Comparison of ENCODE assay signal across 29 cellular contexts in the genomic region with DNA sequence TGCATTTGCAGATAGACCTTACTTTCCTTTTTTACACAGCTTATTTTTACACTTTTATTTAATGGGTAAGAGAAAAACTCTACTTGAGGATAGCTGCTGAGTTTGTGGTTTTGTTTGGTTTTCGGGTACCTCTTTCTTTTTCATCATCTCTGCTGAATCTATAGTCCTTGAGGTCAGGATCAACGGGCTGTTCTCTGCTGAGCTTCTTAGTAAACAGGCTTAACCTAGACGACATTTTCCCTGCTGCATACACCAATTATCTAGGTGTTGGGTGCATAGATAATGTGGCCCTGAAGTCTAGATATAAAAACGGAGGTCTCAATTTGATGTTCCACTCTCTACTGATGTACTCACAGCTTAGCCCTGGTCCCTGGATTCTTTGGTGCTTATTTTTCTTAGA.
"Had no signal": no experiment of that assay in that cellular context is flagged by ENCODE, and none has a peak within 500 bp of the region (broad histone marks: within the 10 kb centered on the region; RNA-seq: fewer than 3 reads in every experiment).

No MANE protein-coding gene starts in this region.

- FAIRE-seq: endometrium, endothelial cell of umbilical vein had no signal

- H3K36me3 ChIP-seq: ascending aorta, breast epithelium, cardiac muscle cell, colonic mucosa, esophagus squamous epithelium, gastroesophageal sphincter, heart right ventricle had no signal

- H3K27ac ChIP-seq: ascending aorta, breast epithelium, cardiac muscle cell, colonic mucosa, epithelial cell of prostate, esophagus squamous epithelium, gastroesophageal sphincter, heart right ventricle had no signal

- H3K4me3 ChIP-seq: ascending aorta, breast epithelium, cardiac muscle cell, colonic mucosa, esophagus squamous epithelium, gastroesophageal sphincter, heart right ventricle had no signal

- ATAC-seq: activated CD4-positive, alpha-beta T cell treated with anti-CD3 and anti-CD28 coated beads for 36 hours; activated naive CD4-positive, alpha-beta T cell treated with anti-CD3 and anti-CD28 coated beads, Interleukin-2, amount 50 U/mL, for 72 hours; activated T-cell treated with anti-CD3 and anti-CD28 coated beads, Interleukin-2, amount 50 U/mL, for 72 hours; gastroesophageal sphincter; heart right ventricle; T-helper 17 cell had no signal

- H3K9me3 ChIP-seq: ascending aorta, breast epithelium, colonic mucosa, esophagus squamous epithelium, gastroesophageal sphincter, heart right ventricle had no signal

- DNase-seq: activated CD4-positive, alpha-beta memory T cell treated with anti-CD3 and anti-CD28 coated beads, Interleukin-2, amount 10 ng/mL, durations not matched to agents 7 days and 5 days; activated CD4-positive, alpha-beta T cell treated with anti-CD3 and anti-CD28 coated beads for 36 hours; activated CD4-positive, alpha-beta T cell treated with anti-CD3 and anti-CD28 coated beads, Interleukin-2, amount 10 ng/mL, durations not matched to agents 24 days and 14 days; activated CD4-positive, CD25-positive, alpha-beta regulatory T cell; activated CD4-positive, CD25-positive, alpha-beta regulatory T cell treated with anti-CD3 and anti-CD28 coated beads, Interleukin-2, amount 50 U/mL, for 72 hours; activated CD8-positive, alpha-beta memory T cell treated with anti-CD3 and anti-CD28 coated beads, Interleukin-2, amount 50 U/mL, for 48 hours; activated gamma-delta T cell; activated naive CD4-positive, alpha-beta T cell; activated naive CD4-positive, alpha-beta T cell treated with anti-CD3 and anti-CD28 coated beads, Interleukin-2, amount 10 ng/mL, durations not matched to agents 7 days and 5 days; activated naive CD8-positive, alpha-beta T cell treated with anti-CD3 and anti-CD28 coated beads, Interleukin-2, amount 10 ng/mL, durations not matched to agents 7 days and 5 days; activated T-cell treated with anti-CD3 and anti-CD28 coated beads for 4 hours; activated T-cell treated with anti-CD3 and anti-CD28 coated beads, Interleukin-2, amount 50 U/mL, for 24 hours; activated T-cell treated with anti-CD3 and anti-CD28 coated beads, Interleukin-2, amount 50 U/mL, for 72 hours; central memory CD4-positive, alpha-beta T cell; cerebellar nuclear complex; colonic mucosa; effector CD8-positive, alpha-beta T cell; esophagus squamous epithelium; foreskin melanocyte; heart right ventricle; T-helper 17 cell had no signal

- H3K4me1 ChIP-seq: ascending aorta, breast epithelium, colonic mucosa, esophagus squamous epithelium, heart right ventricle had no signal

- H3K27me3 ChIP-seq: ascending aorta, breast epithelium, cardiac muscle cell, colonic mucosa, esophagus squamous epithelium, gastroesophageal sphincter, heart right ventricle had no signal
